24 cellular contexts compared by ENCODE assay signal in the genomic region with DNA sequence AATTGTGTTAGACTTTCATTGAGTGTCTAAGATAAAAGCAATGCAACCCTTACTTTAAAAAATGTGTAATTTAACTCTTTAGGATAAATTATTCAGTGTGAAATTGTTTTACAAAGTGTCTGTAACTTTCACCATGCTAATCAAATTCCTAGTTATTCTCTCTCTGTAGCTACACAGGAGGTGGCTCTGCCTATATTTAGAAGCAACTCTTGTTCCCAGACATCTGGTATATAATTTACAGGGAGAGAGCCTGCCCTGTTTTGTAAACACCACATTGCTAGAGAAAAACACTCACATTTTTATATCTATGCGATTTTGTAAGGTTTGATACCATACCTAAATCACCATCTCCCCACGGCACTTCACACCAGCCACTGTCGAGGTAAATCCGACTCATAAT. TPM values are rescaled to one million over a fixed set of nuclear protein-coding genes. Genes with fewer than 3 reads are reported as not detected.
DNase-seq lines count a peak whose midpoint lies in the region; ATAC-seq and TF ChIP-seq lines count a peak whose summit lies in the region.
"Had no signal": no experiment of that assay in that cellular context is flagged by ENCODE, and none has a peak within 500 bp of the region (broad histone marks: within the 10 kb centered on the region; RNA-seq: fewer than 3 reads in every experiment).

No MANE protein-coding gene starts in this region.

- H3K27me3 ChIP-seq in HCT116 (ENCODE audit: insufficient read depth, low read length) (no peaks in the 10 kb centered on the region), rectal smooth muscle tissue (ENCODE audit: control insufficient read depth, insufficient read depth, low read length) (no peaks in the 10 kb centered on the region)
- H3K27me3 ChIP-seq: left lung, thyroid gland had no signal

- H4K20me1 ChIP-seq in HCT116 (ENCODE audit: insufficient read depth) = no peaks in the 10 kb centered on the region

- no peaks in the 10 kb centered on the region for H3K9me2 ChIP-seq in HCT116 (ENCODE audit: insufficient read depth)

- no peak for DNase-seq in HCT116 (ENCODE audit: low read depth, low spot score)
- DNase-seq in astrocyte of the spinal cord (ENCODE audit: low read depth, low spot score) = peak; percentile 0
- DNase-seq in left cardiac atrium = no peak
- no peak for DNase-seq in NCI-H1930 (lab: John Stamatoyannopoulos, UW)
- no peak for DNase-seq in stimulated activated naive CD8-positive, alpha-beta T cell treated with anti-CD3 and anti-CD28 coated beads, Interleukin-15, amount 100 ng/mL, for 72 hours
- DNase-seq in RWPE1 (ENCODE audit: low spot score) = no peak
- DNase-seq: activated B cell treated with CpG ODN at 0.5 μM for 24 hours; activated CD4-positive, alpha-beta T cell treated with anti-CD3 and anti-CD28 coated beads, Interleukin-2, amount 50 U/mL, for 4 hours; activated CD8-positive, alpha-beta memory T cell treated with anti-CD3 and anti-CD28 coated beads, Interleukin-2, amount 50 U/mL, for 4 hours; GDM1; H7; KBM-7; left lung; NCI-H345; stimulated activated CD4-positive, alpha-beta T cell treated with anti-CD3 and anti-CD28 coated beads, Interleukin-2, amount 100 ng/mL, for 48 hours; stimulated activated naive CD4-positive, alpha-beta T cell; thyroid gland had no signal

- no peak overlapping the region for H3K4me3 ChIP-seq in HCT116 (replicated peaks in 1 of 2; ENCODE audit: low read depth in 1 of 2, low read length in 2 of 2)
- H3K4me3 ChIP-seq in astrocyte of the spinal cord (ENCODE audit: low read depth, low read length) = no peak overlapping the region
- H3K4me3 ChIP-seq in rectal smooth muscle tissue (ENCODE audit: low read length) = no peak overlapping the region
- H3K4me3 ChIP-seq: left lung, thyroid gland had no signal

- H3K9ac ChIP-seq in HCT116 (ENCODE audit: low read length) (no peak overlapping the region), rectal smooth muscle tissue (ENCODE audit: low read length) (no peak overlapping the region)

- no peak for TF ChIP-seq POLR2A in HCT116 (IDR thresholded peaks at IDR 0.05; ENCODE audit: borderline replicate concordance, extremely low read depth, insufficient read depth, insufficient read length)

- peak overlapping the region; percentile 23 for H2AFZ ChIP-seq in HCT116 (ENCODE audit: low read depth, low read length, poor library complexity, severe bottlenecking)

- peaks cover 33% of the 10 kb centered on the region for H3K27me3 Mint-ChIP-seq in stimulated activated naive CD8-positive, alpha-beta T cell treated with anti-CD3 and anti-CD28 coated beads, Interleukin-15, amount 100 ng/mL, for 72 hours
- H3K27me3 Mint-ChIP-seq: progenitor cell of endocrine pancreas had no signal

- TF ChIP-seq RAD21 in HCT116 (IDR thresholded peaks at IDR 0.05; ENCODE audit: low read depth) = no peak

- no peak overlapping the region for H3K27ac ChIP-seq in HCT116 (ENCODE audit: low read depth, low read length)
- H3K27ac ChIP-seq in rectal smooth muscle tissue (ENCODE audit: low read depth, low read length) = peak overlapping the region; percentile 59
- H3K27ac ChIP-seq in RWPE1 = no peak overlapping the region
- H3K27ac ChIP-seq: left lung, thyroid gland had no signal

- RAD21 ChIA-PET in HCT116 (lab: Charles Lee; ENCODE audit: low non-redundant PET in 1 of 2, low total read pairs in 2 of 2, uncharacterized antibody in 2 of 2, unreplicated experiment in 2 of 2) = no interaction called here

- no TSS peak for BruUV-seq in HCT116 (replicated peaks; lab: Mats Ljungman, UMichigan)

- no peaks in the 10 kb centered on the region for H3K9me3 Mint-ChIP-seq in stimulated activated naive CD8-positive, alpha-beta T cell treated with anti-CD3 and anti-CD28 coated beads, Interleukin-15, amount 100 ng/mL, for 72 hours
- H3K9me3 Mint-ChIP-seq: activated B cell treated with CpG ODN at 0.5 μM for 24 hours; activated naive CD4-positive, alpha-beta T cell treated with anti-CD3 and anti-CD28 coated beads, Interleukin-2, amount 50 U/mL, for 72 hours; activated T-helper 17 cell treated with anti-CD3 and anti-CD28 coated beads, Interleukin-2, amount 50 U/mL, for 72 hours; neural crest cell had no signal

- no peak overlapping the region for H3K4me3 Mint-ChIP-seq in stimulated activated naive CD8-positive, alpha-beta T cell treated with anti-CD3 and anti-CD28 coated beads, Interleukin-15, amount 100 ng/mL, for 72 hours
- H3K4me3 Mint-ChIP-seq: activated B cell treated with CpG ODN at 0.5 μM for 24 hours; activated T-helper 17 cell treated with anti-CD3 and anti-CD28 coated beads, Interleukin-2, amount 50 U/mL, for 72 hours; neural crest cell had no signal

- no peak overlapping the region for H3K4me2 ChIP-seq in HCT116 (ENCODE audit: low read length)

- ATAC-seq in HCT116 = no peak
- ATAC-seq in left cardiac atrium = peak; percentile 53 to 55
- no peak for ATAC-seq in stimulated activated naive CD8-positive, alpha-beta T cell treated with anti-CD3 and anti-CD28 coated beads, Interleukin-15, amount 100 ng/mL, for 72 hours
- ATAC-seq in HG03520 (IDR thresholded peaks at IDR 0.05; ENCODE audit: unreplicated experiment) = no peak
- ATAC-seq: activated naive CD4-positive, alpha-beta T cell treated with anti-CD3 and anti-CD28 coated beads, Interleukin-2, amount 50 U/mL, for 72 hours; activated T-helper 17 cell treated with anti-CD3 and anti-CD28 coated beads, Interleukin-2, amount 50 U/mL, for 72 hours; left lung had no signal

- no peak for TF ChIP-seq CTCF in HCT116 (IDR thresholded peaks at IDR 0.05 in 2 of 3, conservative IDR thresholded peaks at IDR 0.05 in 1 of 3; ENCODE audit: borderline replicate concordance in 1 of 3, insufficient read depth in 1 of 3, low read depth in 2 of 3, low read length in 2 of 3)
- no peak for TF ChIP-seq CTCF in astrocyte of the spinal cord (IDR thresholded peaks at IDR 0.05; ENCODE audit: low read depth, low read length)
- TF ChIP-seq CTCF in RWPE1 (conservative IDR thresholded peaks at IDR 0.05; ENCODE audit: low read depth) = no peak

- in situ Hi-C loops in astrocyte of the spinal cord (cut with HindIII; ENCODE audit: low sequenced_read_pairs) = no loop called here

- POLR2A ChIA-PET in HCT116 (lab: Charles Lee) (no interaction called here), RWPE1 (lab: Yijun Ruan, JAX; ENCODE audit: low non-redundant PET) (no interaction called here)

- no peaks in the 10 kb centered on the region for H3K4me1 ChIP-seq in HCT116 (ENCODE audit: control insufficient read depth in 1 of 2, insufficient read depth in 2 of 2, low read length in 2 of 2)
- H3K4me1 ChIP-seq in rectal smooth muscle tissue (ENCODE audit: control insufficient read depth, insufficient read depth, low read length) = peaks cover 14% of the 10 kb centered on the region
- H3K4me1 ChIP-seq: left lung had no signal

- CTCF ChIA-PET in HCT116 (lab: Charles Lee) = no interaction called here
- CTCF ChIA-PET in RWPE1 (lab: Yijun Ruan, JAX) = interaction anchor here (1.0 kb wide), 1 partner anchor 80 kb away, joined by 4 read pairs; no protein-coding TSS in a partner anchor

- no peaks in the 10 kb centered on the region for H3K9me3 ChIP-seq in HCT116 (ENCODE audit: control insufficient read depth in 1 of 2, insufficient read depth in 1 of 2, low read depth in 1 of 2, low read length in 2 of 2)
- H3K9me3 ChIP-seq: left lung, thyroid gland had no signal

- no peaks in the 10 kb centered on the region for H3K79me2 ChIP-seq in HCT116 (ENCODE audit: insufficient read depth, low read length)

- H3K36me3 ChIP-seq in HCT116 (ENCODE audit: control insufficient read depth in 1 of 2, insufficient read depth in 2 of 2, low read length in 2 of 2) (no peaks in the 10 kb centered on the region), rectal smooth muscle tissue (ENCODE audit: control insufficient read depth, insufficient read depth, low read length) (no peaks in the 10 kb centered on the region)
- H3K36me3 ChIP-seq: left lung, thyroid gland had no signal

- intact Hi-C loops in HCT116 (cut with micrococcal nuclease) (no loop called here), left cardiac atrium (cut with DNase I) (loop anchor here in 1 of 2 donors (10.0 kb wide), 2 partner anchors 46 to 84 kb away; a partner anchor contains a TSS)

- H3K27ac Mint-ChIP-seq in stimulated activated naive CD8-positive, alpha-beta T cell treated with anti-CD3 and anti-CD28 coated beads, Interleukin-15, amount 100 ng/mL, for 72 hours = no peak overlapping the region
- H3K27ac Mint-ChIP-seq: activated B cell treated with CpG ODN at 0.5 μM for 24 hours; activated naive CD4-positive, alpha-beta T cell treated with anti-CD3 and anti-CD28 coated beads, Interleukin-2, amount 50 U/mL, for 72 hours; activated T-helper 17 cell treated with anti-CD3 and anti-CD28 coated beads, Interleukin-2, amount 50 U/mL, for 72 hours; progenitor cell of endocrine pancreas had no signal

- H3K4me1 Mint-ChIP-seq in stimulated activated naive CD8-positive, alpha-beta T cell treated with anti-CD3 and anti-CD28 coated beads, Interleukin-15, amount 100 ng/mL, for 72 hours = no peaks in the 10 kb centered on the region
- H3K4me1 Mint-ChIP-seq: activated B cell treated with CpG ODN at 0.5 μM for 24 hours; activated T-helper 17 cell treated with anti-CD3 and anti-CD28 coated beads, Interleukin-2, amount 50 U/mL, for 72 hours; neural crest cell had no signal

TF ChIP-seq in HCT116, 20 proteins besides CTCF, POLR2A, EP300 and RAD21 (continues in another document):
- TF ChIP-seq EZH2 (IDR thresholded peaks at IDR 0.05) = no peak
- TF ChIP-seq, protein P1, sequence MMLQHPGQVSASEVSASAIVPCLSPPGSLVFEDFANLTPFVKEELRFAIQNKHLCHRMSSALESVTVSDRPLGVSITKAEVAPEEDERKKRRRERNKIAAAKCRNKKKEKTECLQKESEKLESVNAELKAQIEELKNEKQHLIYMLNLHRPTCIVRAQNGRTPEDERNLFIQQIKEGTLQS (IDR thresholded peaks at IDR 0.05) = no peak
- no peak for TF ChIP-seq EZH2phosphoT487 (IDR thresholded peaks at IDR 0.05; ENCODE audit: borderline replicate concordance)
- TF ChIP-seq POLR2AphosphoS5 (IDR thresholded peaks at IDR 0.05; ENCODE audit: low read depth, low read length) = no peak
- no peak for TF ChIP-seq CBX3 (IDR thresholded peaks at IDR 0.05; ENCODE audit: low read depth)
- no peak for TF ChIP-seq EGR1 (IDR thresholded peaks at IDR 0.05; ENCODE audit: low read depth)
- no peak for TF ChIP-seq ZFX (IDR thresholded peaks at IDR 0.05)
- TF ChIP-seq ELF1 (IDR thresholded peaks at IDR 0.05; ENCODE audit: borderline replicate concordance, low read depth) = no peak
- no peak for TF ChIP-seq SP1 (IDR thresholded peaks at IDR 0.05; ENCODE audit: low read depth)
- no peak for TF ChIP-seq JUND (IDR thresholded peaks at IDR 0.05)

RNA-seq across cellular contexts. Expression of a gene that starts 35.4 kb away (rescaled TPM):
- total RNA-seq in HCT116 (2021; ENCODE audit: unreplicated experiment) (0.20 TPM), left cardiac atrium (under 1 TPM in 1 of 2 donors, not detected in 1; 0.27 TPM)
- 0.14 TPM in 1 of 2 replicates, not detected in the other for polyA plus RNA-seq in HCT116 (2012)
- total RNA-seq: activated B cell treated with CpG ODN at 0.5 μM for 24 hours; activated T-helper 17 cell treated with anti-CD3 and anti-CD28 coated beads, Interleukin-2, amount 50 U/mL, for 72 hours; H7; HT1080 had no signal

RNA-seq across cellular contexts. Expression of a gene that starts 38.2 kb away (rescaled TPM):
- total RNA-seq in HCT116 (2021; ENCODE audit: unreplicated experiment) (not detected), left cardiac atrium (1 to 10 TPM; 1.3 to 2.0 TPM)
- not detected in 2 replicates for polyA plus RNA-seq in HCT116 (2012)
- total RNA-seq: activated B cell treated with CpG ODN at 0.5 μM for 24 hours; activated naive CD4-positive, alpha-beta T cell treated with anti-CD3 and anti-CD28 coated beads, Interleukin-2, amount 50 U/mL, for 72 hours; activated T-helper 17 cell treated with anti-CD3 and anti-CD28 coated beads, Interleukin-2, amount 50 U/mL, for 72 hours; HT1080; left lung; neural crest cell had no signal

Comparison
In these comparisons a context has a peak if more than half of its experiments do, and no peak if none do; other contexts are left out.
1. ATAC-seq: peak in left cardiac atrium (2 of 2); none in HCT116 (single experiment), stimulated activated naive CD8-positive, alpha-beta T cell treated with anti-CD3 and anti-CD28 coated beads, Interleukin-15, amount 100 ng/mL, for 72 hours (single experiment) and HG03520 (single experiment).